In the genomic region with DNA sequence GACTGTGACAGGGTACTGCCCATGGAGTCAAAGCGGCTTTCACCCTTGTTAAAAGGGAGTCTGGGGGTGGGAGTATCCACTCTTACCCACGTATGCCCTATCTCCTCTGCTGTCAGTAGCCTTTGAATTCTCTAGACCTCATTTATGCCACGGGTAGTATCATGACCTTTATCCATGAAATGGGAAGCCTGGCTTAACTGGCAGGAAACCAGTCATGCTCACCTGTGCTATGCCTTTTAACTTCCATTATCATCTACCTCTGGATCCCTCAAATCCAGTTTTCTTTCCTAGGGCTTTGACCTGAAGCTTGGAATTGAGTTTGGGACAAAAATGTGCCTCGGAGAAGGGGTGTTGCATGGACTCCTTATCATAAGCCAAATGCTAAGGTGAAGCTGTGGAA, we compare ENCODE assay signal across 29 cellular contexts. TPM values are rescaled to one million over a fixed set of nuclear protein-coding genes. Genes with fewer than 3 reads are reported as not detected.
"Had no signal": no experiment of that assay in that cellular context is flagged by ENCODE, and none has a peak within 500 bp of the region (broad histone marks: within the 10 kb centered on the region; RNA-seq: fewer than 3 reads in every experiment).

No MANE protein-coding gene starts in this region.

- H2AFZ ChIP-seq: neural progenitor cell, parathyroid adenoma had no signal

- H3K27ac ChIP-seq: neural progenitor cell, ovary, parathyroid adenoma, psoas muscle, skin epidermis, spleen, suprapubic skin, testis, tibial artery, transverse colon, upper lobe of right lung, uterus had no signal

- H3K36me3 ChIP-seq: neural progenitor cell, ovary, spleen, suprapubic skin, tibial artery, transverse colon, upper lobe of right lung, uterus had no signal

- H3K79me2 ChIP-seq: parathyroid adenoma had no signal

- H3K9me3 ChIP-seq: ovary, suprapubic skin, testis, tibial artery, transverse colon, upper lobe of right lung had no signal

- DNase-seq: natural killer cell; occipital lobe; ovary; posterior cingulate gyrus; psoas muscle; right cardiac atrium; spleen; stimulated activated CD4-positive, alpha-beta T cell treated with anti-CD3 and anti-CD28 coated beads, Interleukin-12 subunit alpha, Interleukin-12 subunit beta, amount 100 ng/mL, for 4 hours; stimulated activated CD4-positive, alpha-beta T cell treated with anti-CD3 and anti-CD28 coated beads, Interleukin-1b, Interleukin-23, amount 100 ng/mL, for 48 hours; stimulated activated CD4-positive, alpha-beta T cell treated with anti-CD3 and anti-CD28 coated beads, Interleukin-4, amount 100 ng/mL, for 1 hour; stimulated activated CD4-positive, alpha-beta T cell treated with anti-CD3 and anti-CD28 coated beads, Interleukin-4, amount 100 ng/mL, for 4 hours; stimulated activated CD8-positive, alpha-beta memory T cell treated with anti-CD3 and anti-CD28 coated beads, Interleukin-4, amount 100 ng/mL, for 48 hours; stimulated activated naive CD4-positive, alpha-beta T cell; stimulated activated naive CD8-positive, alpha-beta T cell treated with anti-CD3 and anti-CD28 coated beads, Interleukin-15, amount 100 ng/mL, for 72 hours; stimulated activated naive CD8-positive, alpha-beta T cell treated with anti-CD3 and anti-CD28 coated beads, Interleukin-15, Interleukin-2, amounts not matched to agents 100 U/mL and 50 U/mL, for 24 hours; substantia nigra; testis; tibial artery; transverse colon; upper lobe of right lung; uterus had no signal

- H3K9ac ChIP-seq: neural progenitor cell, parathyroid adenoma had no signal

- H3K4me3 ChIP-seq: neural progenitor cell, ovary, psoas muscle, skin epidermis, smooth muscle cell, spleen, suprapubic skin, testis, tibial artery, transverse colon, upper lobe of right lung, uterus had no signal

- H3K27me3 ChIP-seq: neural progenitor cell, ovary, spleen, suprapubic skin, testis, tibial artery, transverse colon, upper lobe of right lung, uterus had no signal

- H3K4me1 ChIP-seq: neural progenitor cell, parathyroid adenoma, psoas muscle, testis, tibial artery, transverse colon, upper lobe of right lung, uterus had no signal

- ATAC-seq: natural killer cell; psoas muscle; right cardiac atrium; sciatic nerve; stimulated activated memory B cell treated with anti-CD40 and anti-IgM and Interleukin-4, amounts not matched to agents 10 μg/mL and 1 μg/mL and 100 μg/mL, for 72 hours; stimulated activated naive CD8-positive, alpha-beta T cell treated with anti-CD3 and anti-CD28 coated beads, Interleukin-15, amount 100 ng/mL, for 72 hours; stimulated activated naive CD8-positive, alpha-beta T cell treated with anti-CD3 and anti-CD28 coated beads, Interleukin-15, Interleukin-2, amounts not matched to agents 100 U/mL and 50 U/mL, for 24 hours; upper lobe of right lung had no signal

- H3K4me2 ChIP-seq: neural progenitor cell, smooth muscle cell had no signal

RNA-seq across cellular contexts. Expression of a gene that starts 30.0 kb away (rescaled TPM):
- total RNA-seq: progenitor cell of endocrine pancreas, right cardiac atrium had no signal
- polyA plus RNA-seq: psoas muscle, right cardiac atrium had no signal
